In the genomic region with DNA sequence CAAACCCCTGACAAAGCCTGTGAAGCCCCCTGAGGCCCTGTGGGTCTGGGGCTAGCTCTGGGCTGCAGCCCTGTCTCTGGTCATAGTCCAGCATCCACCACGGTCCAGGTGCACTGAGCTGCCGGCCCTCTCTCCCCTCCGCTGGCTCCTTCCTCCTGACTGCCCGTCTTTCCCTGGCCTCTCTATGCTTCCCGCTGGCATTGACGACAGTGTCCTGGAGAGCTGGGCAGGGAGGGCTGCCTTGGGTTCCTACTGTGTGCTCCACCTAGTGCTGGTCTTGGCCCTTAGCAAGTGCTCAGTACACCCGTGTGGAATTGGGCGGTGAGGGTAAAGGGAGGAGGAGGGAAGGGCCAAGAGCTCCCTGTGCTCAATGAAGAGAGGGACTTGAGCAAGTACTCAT, we compare ENCODE assay signal across 2 cellular contexts.
TF ChIP-seq lines count a peak whose summit lies in the region.

No MANE protein-coding gene starts in this region.

TF ChIP-seq in Ishikawa, 13 proteins besides CTCF, POLR2A, EP300 and RAD21:
- TF ChIP-seq NFIC (IDR thresholded peaks at IDR 0.05), result no peak
- no peak for TF ChIP-seq EGR1 (IDR thresholded peaks at IDR 0.05)
- no peak for TF ChIP-seq FOXM1 (IDR thresholded peaks at IDR 0.05; ENCODE audit: borderline replicate concordance, low read depth)
- TF ChIP-seq YY1 (IDR thresholded peaks at IDR 0.05; ENCODE audit: low read depth), result no peak
- TF ChIP-seq, protein P1, sequence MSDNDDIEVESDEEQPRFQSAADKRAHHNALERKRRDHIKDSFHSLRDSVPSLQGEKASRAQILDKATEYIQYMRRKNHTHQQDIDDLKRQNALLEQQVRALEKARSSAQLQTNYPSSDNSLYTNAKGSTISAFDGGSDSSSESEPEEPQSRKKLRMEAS (IDR thresholded peaks at IDR 0.05), result no peak
- no peak for TF ChIP-seq TCF12 (IDR thresholded peaks at IDR 0.05; ENCODE audit: low read depth)
- no peak for TF ChIP-seq CREB1 (IDR thresholded peaks at IDR 0.05; ENCODE audit: low read depth)
- TF ChIP-seq CEBPB (IDR thresholded peaks at IDR 0.05), result no peak
- TF ChIP-seq, protein P2, sequence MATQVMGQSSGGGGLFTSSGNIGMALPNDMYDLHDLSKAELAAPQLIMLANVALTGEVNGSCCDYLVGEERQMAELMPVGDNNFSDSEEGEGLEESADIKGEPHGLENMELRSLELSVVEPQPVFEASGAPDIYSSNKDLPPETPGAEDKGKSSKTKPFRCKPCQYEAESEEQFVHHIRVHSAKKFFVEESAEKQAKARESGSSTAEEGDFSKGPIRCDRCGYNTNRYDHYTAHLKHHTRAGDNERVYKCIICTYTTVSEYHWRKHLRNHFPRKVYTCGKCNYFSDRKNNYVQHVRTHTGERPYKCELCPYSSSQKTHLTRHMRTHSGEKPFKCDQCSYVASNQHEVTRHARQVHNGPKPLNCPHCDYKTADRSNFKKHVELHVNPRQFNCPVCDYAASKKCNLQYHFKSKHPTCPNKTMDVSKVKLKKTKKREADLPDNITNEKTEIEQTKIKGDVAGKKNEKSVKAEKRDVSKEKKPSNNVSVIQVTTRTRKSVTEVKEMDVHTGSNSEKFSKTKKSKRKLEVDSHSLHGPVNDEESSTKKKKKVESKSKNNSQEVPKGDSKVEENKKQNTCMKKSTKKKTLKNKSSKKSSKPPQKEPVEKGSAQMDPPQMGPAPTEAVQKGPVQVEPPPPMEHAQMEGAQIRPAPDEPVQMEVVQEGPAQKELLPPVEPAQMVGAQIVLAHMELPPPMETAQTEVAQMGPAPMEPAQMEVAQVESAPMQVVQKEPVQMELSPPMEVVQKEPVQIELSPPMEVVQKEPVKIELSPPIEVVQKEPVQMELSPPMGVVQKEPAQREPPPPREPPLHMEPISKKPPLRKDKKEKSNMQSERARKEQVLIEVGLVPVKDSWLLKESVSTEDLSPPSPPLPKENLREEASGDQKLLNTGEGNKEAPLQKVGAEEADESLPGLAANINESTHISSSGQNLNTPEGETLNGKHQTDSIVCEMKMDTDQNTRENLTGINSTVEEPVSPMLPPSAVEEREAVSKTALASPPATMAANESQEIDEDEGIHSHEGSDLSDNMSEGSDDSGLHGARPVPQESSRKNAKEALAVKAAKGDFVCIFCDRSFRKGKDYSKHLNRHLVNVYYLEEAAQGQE (IDR thresholded peaks at IDR 0.05; ENCODE audit: low read depth), result no peak
- TF ChIP-seq TAF1 (IDR thresholded peaks at IDR 0.05; ENCODE audit: low read depth), result no peak; the same call in 1 of the 2 replicates
- TF ChIP-seq ZBTB7A (IDR thresholded peaks at IDR 0.05; ENCODE audit: low read depth), result no peak
- no peak for TF ChIP-seq TEAD4 (IDR thresholded peaks at IDR 0.05)
- TF ChIP-seq, protein P3, sequence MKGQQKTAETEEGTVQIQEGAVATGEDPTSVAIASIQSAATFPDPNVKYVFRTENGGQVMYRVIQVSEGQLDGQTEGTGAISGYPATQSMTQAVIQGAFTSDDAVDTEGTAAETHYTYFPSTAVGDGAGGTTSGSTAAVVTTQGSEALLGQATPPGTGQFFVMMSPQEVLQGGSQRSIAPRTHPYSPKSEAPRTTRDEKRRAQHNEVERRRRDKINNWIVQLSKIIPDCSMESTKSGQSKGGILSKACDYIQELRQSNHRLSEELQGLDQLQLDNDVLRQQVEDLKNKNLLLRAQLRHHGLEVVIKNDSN (IDR thresholded peaks at IDR 0.05), result no peak

TF ChIP-seq in H1, 55 proteins besides CTCF, POLR2A, EP300 and RAD21:
- TF ChIP-seq SAP30 (IDR thresholded peaks at IDR 0.05; ENCODE audit: insufficient read depth, insufficient replicate concordance, low read length), result no peak
- no peak for TF ChIP-seq TCF12 (IDR thresholded peaks at IDR 0.05; ENCODE audit: low read depth, low read length)
- no peak for TF ChIP-seq SIN3A (conservative IDR thresholded peaks at IDR 0.05 in 1 of 2, IDR thresholded peaks at IDR 0.05 in 1 of 2; ENCODE audit: low read depth in 1 of 2, low read length in 2 of 2)
- TF ChIP-seq KDM1A (IDR thresholded peaks at IDR 0.05; ENCODE audit: borderline replicate concordance, low read length), result no peak
- TF ChIP-seq SIRT6 (IDR thresholded peaks at IDR 0.05; ENCODE audit: low read length), result no peak
- TF ChIP-seq POU5F1 (IDR thresholded peaks at IDR 0.05; ENCODE audit: low read depth, low read length), result no peak
- no peak for TF ChIP-seq ASH2L (IDR thresholded peaks at IDR 0.05; ENCODE audit: low read length)
- no peak for TF ChIP-seq SRF (IDR thresholded peaks at IDR 0.05; ENCODE audit: low read depth, low read length)
- no peak for TF ChIP-seq CBX8 (IDR thresholded peaks at IDR 0.05; ENCODE audit: borderline replicate concordance, low read depth, low read length)
- TF ChIP-seq EGR1 (IDR thresholded peaks at IDR 0.05; ENCODE audit: borderline replicate concordance, low read depth, low read length), result no peak
- TF ChIP-seq RNF2 (IDR thresholded peaks at IDR 0.05; ENCODE audit: borderline replicate concordance, low read depth, low read length, missing control alignments, poor library complexity, severe bottlenecking), result no peak
- no peak for TF ChIP-seq TEAD4 (IDR thresholded peaks at IDR 0.05; ENCODE audit: low read depth, low read length)
- TF ChIP-seq NRF1 (IDR thresholded peaks at IDR 0.05; ENCODE audit: low read depth, low read length), result no peak
- no peak for TF ChIP-seq PHF8 (conservative IDR thresholded peaks at IDR 0.05; ENCODE audit: low read depth, low read length)
- TF ChIP-seq, protein P4, sequence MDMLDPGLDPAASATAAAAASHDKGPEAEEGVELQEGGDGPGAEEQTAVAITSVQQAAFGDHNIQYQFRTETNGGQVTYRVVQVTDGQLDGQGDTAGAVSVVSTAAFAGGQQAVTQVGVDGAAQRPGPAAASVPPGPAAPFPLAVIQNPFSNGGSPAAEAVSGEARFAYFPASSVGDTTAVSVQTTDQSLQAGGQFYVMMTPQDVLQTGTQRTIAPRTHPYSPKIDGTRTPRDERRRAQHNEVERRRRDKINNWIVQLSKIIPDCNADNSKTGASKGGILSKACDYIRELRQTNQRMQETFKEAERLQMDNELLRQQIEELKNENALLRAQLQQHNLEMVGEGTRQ (IDR thresholded peaks at IDR 0.05; ENCODE audit: low read length), result no peak
- TF ChIP-seq GABPA (IDR thresholded peaks at IDR 0.05; ENCODE audit: borderline replicate concordance, insufficient read depth, low read length), result no peak
- no peak for TF ChIP-seq JUND (IDR thresholded peaks at IDR 0.05; ENCODE audit: low read length)
